Comparison of ENCODE assay signal across 13 cellular contexts in the genomic region with DNA sequence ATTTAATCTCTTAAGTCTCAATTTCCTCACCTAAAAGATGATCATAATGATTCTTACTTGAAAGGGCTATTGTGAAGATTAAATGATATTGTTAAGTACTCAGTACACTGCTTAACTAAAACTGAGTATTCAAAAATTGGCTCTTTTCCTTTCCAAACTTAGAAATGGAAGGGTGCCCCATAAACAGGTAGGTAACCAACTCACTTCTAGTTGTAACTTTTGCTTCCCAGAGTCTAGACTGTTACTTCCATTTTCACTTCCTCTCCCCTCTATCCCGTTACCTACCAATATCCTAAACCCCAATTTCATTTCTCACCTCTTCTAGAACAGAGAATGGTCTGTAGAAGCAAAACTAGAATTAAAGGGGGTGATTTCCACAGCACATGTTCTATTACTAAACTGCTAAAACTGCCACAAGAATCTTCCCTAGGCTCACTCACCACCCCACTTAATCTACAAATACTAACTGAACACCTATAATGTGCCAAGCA. TPM values are rescaled to one million over a fixed set of nuclear protein-coding genes. Genes with fewer than 3 reads are reported as not detected.
DNase-seq lines count a peak whose midpoint lies in the region; ATAC-seq, FAIRE-seq and TF ChIP-seq lines count a peak whose summit lies in the region.
"Had no signal": no experiment of that assay in that cellular context is flagged by ENCODE, and none has a peak within 500 bp of the region (broad histone marks: within the 10 kb centered on the region; RNA-seq: fewer than 3 reads in every experiment).

No MANE protein-coding gene starts in this region.

- H3K4me1 Mint-ChIP-seq in osteocyte (ENCODE audit: unreplicated experiment) = peaks cover 40% of the 10 kb centered on the region

- no peaks in the 10 kb centered on the region for H3K9me3 Mint-ChIP-seq in osteocyte (ENCODE audit: unreplicated experiment)

- no peak for TF ChIP-seq EP300 in K562 (IDR thresholded peaks at IDR 0.05; ENCODE audit: low read length)

- no TSS peak for BruUV-seq in K562 (replicated peaks; lab: Mats Ljungman, UMichigan)

- FAIRE-seq in K562 (lab: Jason Lieb, UNC) = no peak

- H3K27me3 Mint-ChIP-seq in osteocyte (ENCODE audit: unreplicated experiment) = no peaks in the 10 kb centered on the region

- no peaks in the 10 kb centered on the region for H3K9me2 ChIP-seq in DOHH2 (replicated peaks; ENCODE audit: control insufficient read depth, low read length)

- no peak overlapping the region for H2AFZ ChIP-seq in K562 (ENCODE audit: low read depth, low read length)

- H3K27me3 ChIP-seq in DOHH2 (ENCODE audit: control insufficient read depth, low read length) = no peaks in the 10 kb centered on the region
- no peaks in the 10 kb centered on the region for H3K27me3 ChIP-seq in K562 (ENCODE audit: control insufficient read depth in 2 of 2, insufficient read depth in 2 of 2, low read length in 2 of 2)
- H3K27me3 ChIP-seq: BLaER1 treated with 17β-estradiol and CSF1 and Interleukin-3, amounts not matched to agents 10 nM and 100 nM; MG63; right atrium auricular region had no signal

- no peak for TF ChIP-seq POLR2A in K562 (conservative IDR thresholded peaks at IDR 0.05)

- no peak overlapping the region for H3K4me3 Mint-ChIP-seq in osteocyte (ENCODE audit: unreplicated experiment)

- TF ChIP-seq CTCF in DOHH2 (IDR thresholded peaks at IDR 0.05; ENCODE audit: low read depth, low read length, poor library complexity, severe bottlenecking) (no peak), K562 (IDR thresholded peaks at IDR 0.05 in 2 of 3, conservative IDR thresholded peaks at IDR 0.05 in 1 of 3; ENCODE audit: insufficient read depth in 2 of 3, low read depth in 1 of 3, low read length in 3 of 3) (no peak; a peak in 1 of 6 replicates), osteocyte (IDR thresholded peaks at IDR 0.05) (no peak)

- H3K9me1 ChIP-seq in K562 (ENCODE audit: control insufficient read depth, insufficient read depth, low read length) = no peaks in the 10 kb centered on the region

- POLR2A ChIA-PET in K562 (lab: Yijun Ruan, JAX) = interaction anchor here (0.6 to 1.1 kb wide), 2 partner anchors 12 to 147 kb away, joined by 5 read pairs; no protein-coding TSS in a partner anchor

- intact Hi-C loops in K562 (cut with micrococcal nuclease) = no loop called here

- H3K9me3 ChIP-seq in DOHH2 (ENCODE audit: control insufficient read depth, insufficient read depth, low read length) (no peaks in the 10 kb centered on the region), K562 (replicated peaks; ENCODE audit: control insufficient read depth, insufficient read depth, low read depth, low read length) (no peaks in the 10 kb centered on the region)
- H3K9me3 ChIP-seq: BLaER1 treated with 17β-estradiol and CSF1 and Interleukin-3, amounts not matched to agents 10 nM and 100 nM; lower lobe of right lung; MG63; right atrium auricular region had no signal

- H3K36me3 ChIP-seq in DOHH2 (ENCODE audit: control insufficient read depth, low read length) (peaks cover 3% of the 10 kb centered on the region; the same call in 1 of the 2 replicates), K562 (ENCODE audit: control insufficient read depth, insufficient read depth, low read length) (no peaks in the 10 kb centered on the region)
- H3K36me3 ChIP-seq: BLaER1 treated with 17β-estradiol and CSF1 and Interleukin-3, amounts not matched to agents 10 nM and 100 nM; lower lobe of right lung; right atrium auricular region had no signal

- 75% methylated on average over 1 of the region's 1 CpG for WGBS in K562 (ENCODE audit: insufficient coverage, low coverage, missing lambda C conversion rate)

- ATAC-seq in GM21360 (IDR thresholded peaks at IDR 0.05; ENCODE audit: unreplicated experiment) (peak; percentile 41), HG03066 (IDR thresholded peaks at IDR 0.05; ENCODE audit: low read depth, unreplicated experiment) (peak; percentile 48), K562 (no peak), HG03196 (IDR thresholded peaks at IDR 0.05; ENCODE audit: unreplicated experiment) (no peak)

- H3K4me1 ChIP-seq in DOHH2 (ENCODE audit: control insufficient read depth, low read length) (peaks cover 88% of the 10 kb centered on the region), K562 (replicated peaks in 1 of 2; ENCODE audit: control insufficient read depth in 2 of 2, insufficient read depth in 2 of 2, low read length in 2 of 2) (peaks cover 0 to 3% of the 10 kb centered on the region in 2 experiments; a peak in 2 of 5 replicates)

- H3K4me2 ChIP-seq in DOHH2 (ENCODE audit: low read length) (peak overlapping the region; percentile 91), K562 (ENCODE audit: insufficient read depth, low read length) (no peak overlapping the region)

- no peaks in the 10 kb centered on the region for H3K36me3 Mint-ChIP-seq in osteocyte (ENCODE audit: unreplicated experiment)

- in situ Hi-C loops in K562 (cut with MboI) = loop anchor here (10.0 kb wide), 2 partner anchors 106 to 146 kb away; no protein-coding TSS in a partner anchor

- TF ChIP-seq RAD21 in K562 (CRISPR knock-in tag; conservative IDR thresholded peaks at IDR 0.05 in 1 of 2, IDR thresholded peaks at IDR 0.05 in 1 of 2) = no peak

- H3F3A ChIP-seq in DOHH2 (ENCODE audit: control insufficient read depth, insufficient read depth) = peaks cover 23% of the 10 kb centered on the region

- peaks cover 99% of the 10 kb centered on the region for H3K79me2 ChIP-seq in DOHH2 (ENCODE audit: control insufficient read depth, low read length)
- H3K79me2 ChIP-seq in K562 (ENCODE audit: control insufficient read depth, insufficient read depth, low read length) = peaks cover 40% of the 10 kb centered on the region

- H3K4me3 ChIP-seq in DOHH2 (ENCODE audit: low read length) = peak overlapping the region; percentile 35
- no peak overlapping the region for H3K4me3 ChIP-seq in K562
- H3K4me3 ChIP-seq: BLaER1 treated with 17β-estradiol and CSF1 and Interleukin-3, amounts not matched to agents 10 nM and 100 nM; lower lobe of right lung; MG63; right atrium auricular region had no signal

- H4K20me1 ChIP-seq in DOHH2 (ENCODE audit: control insufficient read depth, insufficient read depth, low read depth, low read length) (peaks cover 3% of the 10 kb centered on the region; the same call in 1 of the 2 replicates), K562 (replicated peaks; ENCODE audit: control insufficient read depth, insufficient read depth, low read length) (0 out of 2 replicates have a peak, but pooled peaks cover 15% of the 10 kb centered on the region)

- CTCF ChIA-PET in K562 (lab: Yijun Ruan, JAX; ENCODE audit: low intra/inter-chr PET ratio) = interaction anchor here (0.5 kb wide), 1 partner anchor 1554 kb away, joined by 3 read pairs; no protein-coding TSS in a partner anchor

- DNase-seq in K562 (ENCODE audit: extremely low read depth in 1 of 4, low spot score in 3 of 4) = no peak
- no peak for DNase-seq in hippocampal formation (lab: John Stamatoyannopoulos, UW)
- DNase-seq in osteocyte (ENCODE audit: extremely low spot score, unreplicated experiment) = no peak
- no peak for DNase-seq in SHP77 treated with DMSO at 0.1 percent for 48 hours (lab: John Stamatoyannopoulos, UW)
- DNase-seq: lower lobe of right lung, MG63, T-helper 9 cell had no signal

- H3K27ac Mint-ChIP-seq in osteocyte (ENCODE audit: unreplicated experiment) = no peak overlapping the region

- H3K9ac ChIP-seq in K562 (ENCODE audit: insufficient read depth in 1 of 2, low read depth in 2 of 2, low read length in 2 of 2) = no peak overlapping the region
- H3K9ac ChIP-seq: BLaER1 treated with 17β-estradiol and CSF1 and Interleukin-3, amounts not matched to agents 10 nM and 100 nM had no signal

- H3K27ac ChIP-seq in DOHH2 (ENCODE audit: low read depth, low read length) = peak overlapping the region; percentile 52
- no peak overlapping the region for H3K27ac ChIP-seq in K562 (ENCODE audit: extremely low read depth, low read depth, low read length)
- H3K27ac ChIP-seq: BLaER1 treated with 17β-estradiol and CSF1 and Interleukin-3, amounts not matched to agents 10 nM and 100 nM; right atrium auricular region had no signal

TF ChIP-seq in K562, 482 proteins besides CTCF, POLR2A, EP300 and RAD21 (continues in another document):
- TF ChIP-seq MAFF (IDR thresholded peaks at IDR 0.05; ENCODE audit: low read length) (0 out of 2 replicates have a peak, but pooled peaks have one; percentile 7), TRIM28 (IDR thresholded peaks at IDR 0.05) (no peak)

RNA-seq across cellular contexts. Expression of a gene that starts 50.0 kb away (rescaled TPM):
- total RNA-seq in K562 (2011; cell fraction: chromatin; rRNA removed; ENCODE audit: low replicate concordance) = 11.3 and 41.3 TPM in 2 replicates
- total RNA-seq in K562 (2011; cell fraction: nucleolus; rRNA removed) = 9.2 and 11.7 TPM in 2 replicates
- total RNA-seq in K562 (2011; cell fraction: nucleoplasm; rRNA removed) = 22.9 and 46.2 TPM in 2 replicates
- 36.0 and 37.6 TPM in 2 replicates for total RNA-seq in K562 (2014; rRNA removed)
- 41.9 and 45.9 TPM in 2 replicates for total RNA-seq in K562 (2014; rRNA removed; fragmentation: Illumina TruSeq; extraction: Trizol)
- 29.9 and 30.7 TPM in 2 replicates for total RNA-seq in K562 (2015; rRNA removed; fragmentation: Illumina TruSeq; extraction: Trizol)
- total RNA-seq in K562 (2021) = 40.7 and 42.6 TPM in 2 replicates
- 28.3 and 45.6 TPM in 2 replicates for polyA plus RNA-seq in K562 (2011; rRNA removed)
- 11.6 and 15.2 TPM in 2 replicates for polyA plus RNA-seq in K562 (2011; cell fraction: cytosol; rRNA removed)
- 8.0 and 8.8 TPM in 2 replicates for polyA plus RNA-seq in K562 (2011; cell fraction: nucleus; rRNA removed)
- polyA plus RNA-seq in K562 (2012) = 23.9 and 29.5 TPM in 2 replicates
- 40.2 and 47.5 TPM in 2 replicates for polyA plus RNA-seq in K562 (2014; fragmentation: Illumina TruSeq; extraction: Trizol)
- 10 to 100 TPM in 1 of 2 experiments, 1 to 10 TPM in 1; 9.4 to 10.3 TPM for polyA plus RNA-seq in K562 (2014; fragmentation: Nextera tagmentation; extraction: Ambion mirVana)
- 30.3 and 32.5 TPM in 2 replicates for polyA plus RNA-seq in K562 (2014; rRNA removed)
- 43.4 and 45.5 TPM in 2 replicates for polyA minus RNA-seq in K562 (2011; rRNA and poly(A)+ RNA removed)
- 16.7 and 22.8 TPM in 2 replicates for polyA minus RNA-seq in K562 (2011; cell fraction: cytosol; rRNA and poly(A)+ RNA removed)
- polyA minus RNA-seq in K562 (2011; cell fraction: nucleus; rRNA and poly(A)+ RNA removed) = 13.6 and 13.7 TPM in 2 replicates
- 91.8 and 95.7 TPM in 2 replicates for total RNA-seq in osteocyte

Comparison
In these comparisons a context has a peak if more than half of its experiments do, and no peak if none do; other contexts are left out.
1. ATAC-seq: peak in GM21360 (single experiment) and HG03066 (single experiment); none in K562 (single experiment) and HG03196 (single experiment).